In the genomic region with DNA sequence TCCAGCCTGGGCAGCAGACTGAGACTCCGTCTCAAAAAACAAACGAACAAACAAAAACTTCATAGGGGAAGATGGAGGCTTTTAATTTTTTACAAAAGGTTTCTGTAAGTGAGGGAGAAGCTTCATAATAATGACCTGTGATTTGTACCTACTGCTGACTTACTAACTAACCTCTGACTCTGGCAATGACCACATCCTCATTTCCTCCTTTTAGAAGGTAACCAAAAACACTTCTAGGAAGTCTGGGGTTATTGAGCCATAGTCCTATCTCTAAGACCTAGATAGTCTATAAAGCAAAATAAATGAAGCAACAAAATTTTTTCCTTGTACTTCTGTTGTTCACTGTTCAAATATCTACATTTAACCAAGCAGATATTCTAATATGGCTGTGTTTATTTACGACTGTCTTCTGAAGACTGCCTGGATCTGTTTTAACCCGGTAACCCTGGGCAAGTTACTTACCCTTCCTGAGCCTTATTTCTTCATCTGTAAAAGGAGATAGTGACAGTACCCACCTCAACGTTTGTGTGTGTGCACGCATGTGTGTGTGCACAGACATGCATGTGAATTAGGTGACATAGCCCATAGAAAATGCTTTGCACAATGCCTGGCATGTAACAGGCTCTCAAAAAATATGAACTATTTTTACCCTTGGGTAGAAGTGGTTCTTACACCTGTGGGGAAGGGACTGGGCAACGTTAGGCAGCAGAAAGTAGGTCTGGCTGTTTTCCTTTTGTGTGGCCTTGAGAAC, we compare ENCODE assay signal across 10 cellular contexts. TPM values are rescaled to one million over a fixed set of nuclear protein-coding genes. Genes with fewer than 3 reads are reported as not detected.
A peak's percentile ranks its signal among the peaks of the same experiment; 100 is the strongest.
DNase-seq lines count a peak whose midpoint lies in the region; ATAC-seq, FAIRE-seq and TF ChIP-seq lines count a peak whose summit lies in the region.
"Had no signal": no experiment of that assay in that cellular context is flagged by ENCODE, and none has a peak within 500 bp of the region (broad histone marks: within the 10 kb centered on the region; RNA-seq: fewer than 3 reads in every experiment).

No MANE protein-coding gene starts in this region.

- TF ChIP-seq CTCF in esophagus squamous epithelium (IDR thresholded peaks at IDR 0.05), result no peak

- ATAC-seq in activated naive CD8-positive, alpha-beta T cell treated with anti-CD3 and anti-CD28 coated beads, Interleukin-2, amount 10 ng/mL, durations not matched to agents 7 days and 5 days (ENCODE audit: low read depth), result peak; percentile 85
- no peak for ATAC-seq in activated naive CD8-positive, alpha-beta T cell treated with anti-CD3 and anti-CD28 coated beads, Interleukin-2, amount 50 U/mL, for 24 hours
- peak; percentile 50 for ATAC-seq in T-helper 17 cell
- no peak for ATAC-seq in HG03280 (IDR thresholded peaks at IDR 0.05; ENCODE audit: unreplicated experiment)

- H3K27me3 ChIP-seq in esophagus squamous epithelium, result no peaks in the 10 kb centered on the region
- H3K27me3 ChIP-seq: BLaER1 had no signal

- no peaks in the 10 kb centered on the region for H3K36me3 ChIP-seq in esophagus squamous epithelium

- H3K27ac Mint-ChIP-seq in activated naive CD8-positive, alpha-beta T cell treated with anti-CD3 and anti-CD28 coated beads, Interleukin-2, amount 10 ng/mL, durations not matched to agents 7 days and 5 days, result peak overlapping the region; percentile 82
- H3K27ac Mint-ChIP-seq in activated naive CD8-positive, alpha-beta T cell treated with anti-CD3 and anti-CD28 coated beads, Interleukin-2, amount 50 U/mL, for 24 hours, result no peak overlapping the region
- peak overlapping the region; percentile 8 for H3K27ac Mint-ChIP-seq in T-helper 17 cell
- H3K27ac Mint-ChIP-seq: activated naive CD8-positive, alpha-beta T cell had no signal

- peak overlapping the region; percentile 74 for H3K4me3 Mint-ChIP-seq in activated naive CD8-positive, alpha-beta T cell treated with anti-CD3 and anti-CD28 coated beads, Interleukin-2, amount 10 ng/mL, durations not matched to agents 7 days and 5 days
- H3K4me3 Mint-ChIP-seq in activated naive CD8-positive, alpha-beta T cell treated with anti-CD3 and anti-CD28 coated beads, Interleukin-2, amount 50 U/mL, for 24 hours, result no peak overlapping the region
- H3K4me3 Mint-ChIP-seq in T-helper 17 cell, result no peak overlapping the region
- H3K4me3 Mint-ChIP-seq: activated naive CD8-positive, alpha-beta T cell had no signal

- no peaks in the 10 kb centered on the region for H3K9me3 ChIP-seq in T-helper 17 cell (ENCODE audit: control insufficient read depth, low read length, poor library complexity, severe bottlenecking)
- peaks cover 0 to 13% (median 10%) of the 10 kb centered on the region in 3 donors for H3K9me3 ChIP-seq in esophagus squamous epithelium

- 61 to 66% methylated on average over 7 of the region's 7 CpGs for WGBS in esophagus squamous epithelium, 2 donors

- H3K4me1 Mint-ChIP-seq in activated naive CD8-positive, alpha-beta T cell treated with anti-CD3 and anti-CD28 coated beads, Interleukin-2, amount 10 ng/mL, durations not matched to agents 7 days and 5 days, result peaks cover 35% of the 10 kb centered on the region
- peaks cover 11% of the 10 kb centered on the region for H3K4me1 Mint-ChIP-seq in activated naive CD8-positive, alpha-beta T cell treated with anti-CD3 and anti-CD28 coated beads, Interleukin-2, amount 50 U/mL, for 24 hours
- peaks cover 26% of the 10 kb centered on the region for H3K4me1 Mint-ChIP-seq in T-helper 17 cell

- POLR2A ChIA-PET in activated naive CD8-positive, alpha-beta T cell treated with anti-CD3 and anti-CD28 coated beads, Interleukin-2, amount 10 ng/mL, durations not matched to agents 7 days and 5 days (lab: Charles Lee), result interaction anchor here (1.0 to 2.0 kb wide), 4 partner anchors 19 to 168 kb away, joined by 3 to 10 read pairs (median 4); no protein-coding TSS in a partner anchor

- DNase-seq in activated naive CD8-positive, alpha-beta T cell treated with anti-CD3 and anti-CD28 coated beads, Interleukin-2, amount 10 ng/mL, durations not matched to agents 7 days and 5 days, result no peak
- no peak for DNase-seq in activated naive CD8-positive, alpha-beta T cell treated with anti-CD3 and anti-CD28 coated beads, Interleukin-2, amount 50 U/mL, for 24 hours
- DNase-seq in T-helper 17 cell (no peak), esophagus squamous epithelium (lab: John Stamatoyannopoulos, UW) (no peak), urothelium cell line (ENCODE audit: low spot score) (no peak), NCI-H1694 treated with DMSO at 0.1 percent for 48 hours (lab: John Stamatoyannopoulos, UW) (no peak), NCI-H2107 treated with DMSO at 0.1 percent for 48 hours (lab: John Stamatoyannopoulos, UW; ENCODE audit: unreplicated experiment) (no peak)

- intact Hi-C loops in esophagus squamous epithelium (cut with DNase I), result no loop called here

- H3K27me3 Mint-ChIP-seq in activated naive CD8-positive, alpha-beta T cell treated with anti-CD3 and anti-CD28 coated beads, Interleukin-2, amount 10 ng/mL, durations not matched to agents 7 days and 5 days, result peaks cover 2% of the 10 kb centered on the region
- H3K27me3 Mint-ChIP-seq in activated naive CD8-positive, alpha-beta T cell treated with anti-CD3 and anti-CD28 coated beads, Interleukin-2, amount 50 U/mL, for 24 hours, result peaks cover 4% of the 10 kb centered on the region
- H3K27me3 Mint-ChIP-seq in T-helper 17 cell, result peaks cover 15% of the 10 kb centered on the region
- H3K27me3 Mint-ChIP-seq: activated naive CD8-positive, alpha-beta T cell had no signal

- no peak overlapping the region for H3K4me3 ChIP-seq in esophagus squamous epithelium
- H3K4me3 ChIP-seq: BLaER1 had no signal

- H3K9me3 Mint-ChIP-seq in activated naive CD8-positive, alpha-beta T cell treated with anti-CD3 and anti-CD28 coated beads, Interleukin-2, amount 10 ng/mL, durations not matched to agents 7 days and 5 days, result peaks cover 12% of the 10 kb centered on the region
- H3K9me3 Mint-ChIP-seq in activated naive CD8-positive, alpha-beta T cell treated with anti-CD3 and anti-CD28 coated beads, Interleukin-2, amount 50 U/mL, for 24 hours, result peaks cover 7% of the 10 kb centered on the region

- TF ChIP-seq POLR2A in esophagus squamous epithelium (IDR thresholded peaks at IDR 0.05), result no peak

- peaks cover 19% of the 10 kb centered on the region for H3K36me3 Mint-ChIP-seq in activated naive CD8-positive, alpha-beta T cell treated with anti-CD3 and anti-CD28 coated beads, Interleukin-2, amount 10 ng/mL, durations not matched to agents 7 days and 5 days
- peaks cover 3% of the 10 kb centered on the region for H3K36me3 Mint-ChIP-seq in activated naive CD8-positive, alpha-beta T cell treated with anti-CD3 and anti-CD28 coated beads, Interleukin-2, amount 50 U/mL, for 24 hours (ENCODE audit: low read depth)
- H3K36me3 Mint-ChIP-seq in T-helper 17 cell (ENCODE audit: low read depth), result peaks cover 6% of the 10 kb centered on the region

- peak overlapping the region; percentile 23 to 68 (median 55) for H3K27ac ChIP-seq in esophagus squamous epithelium
- H3K27ac ChIP-seq: BLaER1 had no signal

- H3K4me1 ChIP-seq in esophagus squamous epithelium, result peaks cover 11 to 22% (median 16%) of the 10 kb centered on the region in 3 donors
- H3K4me1 ChIP-seq: BLaER1 had no signal

- peak; percentile 32 for FAIRE-seq in urothelium cell line (lab: Jason Lieb, UNC)

RNA-seq across cellular contexts. Expression of a gene that starts 30.8 kb away (rescaled TPM):
- total RNA-seq in activated naive CD8-positive, alpha-beta T cell treated with anti-CD3 and anti-CD28 coated beads, Interleukin-2, amount 10 ng/mL, durations not matched to agents 7 days and 5 days, result 10 to 100 TPM; 36.4 to 39.2 TPM
- total RNA-seq in T-helper 17 cell, result 10 to 100 TPM; 33.7 to 50.4 TPM
- 10 to 100 TPM in 2 of 4 donors, 1 to 10 TPM in 2; 9.5 to 13.9 (median 10.9) TPM for total RNA-seq in esophagus squamous epithelium

Comparison
In these comparisons a context has a peak if more than half of its experiments do, and no peak if none do; other contexts are left out.
1. ATAC-seq: peak in activated naive CD8-positive, alpha-beta T cell treated with anti-CD3 and anti-CD28 coated beads, Interleukin-2, amount 10 ng/mL, durations not matched to agents 7 days and 5 days (single experiment) and T-helper 17 cell (single experiment); none in activated naive CD8-positive, alpha-beta T cell treated with anti-CD3 and anti-CD28 coated beads, Interleukin-2, amount 50 U/mL, for 24 hours (single experiment) and HG03280 (single experiment).